In genomic region chr19:35015576-35016351, GRCh38 we compare ENCODE assay signal across 24 cellular contexts. TPM values are rescaled to one million over a fixed set of nuclear protein-coding genes. Genes with fewer than 3 reads are reported as not detected.
DNase-seq lines count a peak whose midpoint lies in the region; ATAC-seq, FAIRE-seq and TF ChIP-seq lines count a peak whose summit lies in the region.
"Had no signal": no experiment of that assay in that cellular context is flagged by ENCODE, and none has a peak within 500 bp of the region (broad histone marks: within the 10 kb centered on the region; RNA-seq: fewer than 3 reads in every experiment).

No MANE protein-coding gene starts in this region.

- POLR2A ChIA-PET in CD4-positive, alpha-beta memory T cell (lab: Charles Lee; ENCODE audit: partially characterized antibody), result interaction anchor here (0.6 to 13.7 kb wide), 7 partner anchors 11 to 224 kb away, joined by 6 to 282 read pairs (median 15); partner anchors contain the start of genes GRAMD1A, ZNF30 and ZNF792

- H4K91ac ChIP-seq in mesenchymal stem cell (ENCODE audit: low read length), result no peak overlapping the region

- H3K27ac ChIP-seq in CD4-positive, alpha-beta memory T cell (ENCODE audit: low read depth, low read length), result no peak overlapping the region
- no peak overlapping the region for H3K27ac ChIP-seq in astrocyte (ENCODE audit: low read depth, low read length)
- no peak overlapping the region for H3K27ac ChIP-seq in mesenchymal stem cell (ENCODE audit: low read length, poor library complexity, severe bottlenecking)
- H3K27ac ChIP-seq: ascending aorta, ovary had no signal

- H3K79me1 ChIP-seq in mesenchymal stem cell (replicated peaks; ENCODE audit: low read length, poor library complexity, severe bottlenecking), result peaks cover 27% of the 10 kb centered on the region

- H3K4me3 ChIP-seq in CD4-positive, alpha-beta memory T cell (ENCODE audit: low read length in 2 of 2), result no peak overlapping the region
- H3K4me3 ChIP-seq in astrocyte (ENCODE audit: insufficient read depth, low read depth, low read length), result no peak overlapping the region
- no peak overlapping the region for H3K4me3 ChIP-seq in mesenchymal stem cell (ENCODE audit: insufficient read depth in 1 of 2, low read depth in 1 of 2, low read length in 2 of 2)
- H3K4me3 ChIP-seq: ascending aorta, ovary had no signal

- H2AFZ ChIP-seq in astrocyte (ENCODE audit: low read depth, low read length) (no peak overlapping the region), mesenchymal stem cell (ENCODE audit: low read depth, low read length) (no peak overlapping the region)

- DNase-seq in AG08396 (ENCODE audit: low spot score) (peak; percentile 83), astrocyte (ENCODE audit: low read depth) (peak; percentile 54), mesenchymal stem cell (peak; percentile 48), NCI-H146 treated with DMSO at 0.1 percent for 48 hours (lab: John Stamatoyannopoulos, UW; ENCODE audit: unreplicated experiment) (no peak)
- peak in 1 of 5 donors; percentile 37 for DNase-seq in CD4-positive, alpha-beta memory T cell
- DNase-seq: activated CD8-positive, alpha-beta memory T cell treated with anti-CD3 and anti-CD28 coated beads for 24 hours; DMS79; NCI-H146; NK-92 treated with Interleukin-12 subunit alpha and Interleukin-12 subunit beta, amount 100 ng/mL, for 24 hours; ovary; small intestine; stimulated activated CD4-positive, alpha-beta T cell treated with anti-CD3 and anti-CD28 coated beads, Interleukin-4, amount 100 ng/mL, for 24 hours; stimulated activated CD8-positive, alpha-beta memory T cell treated with anti-CD3 and anti-CD28 coated beads, Interleukin-4, amount 100 ng/mL, for 48 hours had no signal

- no peak overlapping the region for H2BK120ac ChIP-seq in mesenchymal stem cell (ENCODE audit: low read depth, low read length)

- no peaks in the 10 kb centered on the region for H3K27me3 Mint-ChIP-seq in CD4-positive, alpha-beta memory T cell
- H3K27me3 Mint-ChIP-seq in astrocyte (ENCODE audit: low read depth, unreplicated experiment), result no peaks in the 10 kb centered on the region
- H3K27me3 Mint-ChIP-seq: B cell had no signal

- H3K4ac ChIP-seq in mesenchymal stem cell (ENCODE audit: low read depth in 1 of 2, low read length in 2 of 2), result no peak overlapping the region

- no peak overlapping the region for H3K4me2 ChIP-seq in astrocyte (ENCODE audit: low read length)
- no peak overlapping the region for H3K4me2 ChIP-seq in mesenchymal stem cell (ENCODE audit: low read length, poor library complexity, severe bottlenecking)

- 88% methylated on average over 19 of the region's 19 CpGs for WGBS in mesenchymal stem cell

- peaks cover 45% of the 10 kb centered on the region for H3K36me3 ChIP-seq in CD4-positive, alpha-beta memory T cell (ENCODE audit: insufficient read depth, low read length)
- peaks cover 14% of the 10 kb centered on the region for H3K36me3 ChIP-seq in astrocyte (ENCODE audit: insufficient read depth, low read length)
- H3K36me3 ChIP-seq in mesenchymal stem cell (ENCODE audit: control insufficient read depth in 1 of 2, insufficient read depth in 2 of 2, low read depth in 1 of 2, low read length in 2 of 2), result peaks cover 71 to 85% of the 10 kb centered on the region in 2 experiments

- peaks cover 46 to 68% of the 10 kb centered on the region in 2 donors for H3K36me3 Mint-ChIP-seq in CD4-positive, alpha-beta memory T cell
- H3K36me3 Mint-ChIP-seq in astrocyte (ENCODE audit: low read depth, unreplicated experiment), result peaks cover 36% of the 10 kb centered on the region

- FAIRE-seq in astrocyte (lab: Jason Lieb, UNC), result no peak
- FAIRE-seq: colon, frontal cortex, small intestine had no signal

- intact Hi-C loops in CD4-positive, alpha-beta memory T cell (cut with micrococcal nuclease), result loop anchor here (2.0 kb wide), 1 partner anchor 75 kb away; no protein-coding TSS in a partner anchor

- H3K9ac ChIP-seq in astrocyte (ENCODE audit: low read length) (no peak overlapping the region), mesenchymal stem cell (ENCODE audit: low read length) (peak overlapping the region; percentile 36)

- no peaks in the 10 kb centered on the region for H3K79me2 ChIP-seq in astrocyte (ENCODE audit: insufficient read depth, low read length)

- H3K9me3 Mint-ChIP-seq in CD4-positive, alpha-beta memory T cell, result peaks cover 0 to 4% (median 0%) of the 10 kb centered on the region in 8 donors
- H3K9me3 Mint-ChIP-seq in astrocyte (ENCODE audit: unreplicated experiment), result no peaks in the 10 kb centered on the region
- H3K9me3 Mint-ChIP-seq: activated T-helper 2 cell treated with anti-CD3 and anti-CD28 coated beads, Interferon-gamma antibody, Interleukin-2, Interleukin-4, amounts not matched to agents 10 μg/mL and 5 μg/mL and 100 μg/mL, durations not matched to agents 14 hours and 24 hours and 36 hours had no signal

- no peaks in the 10 kb centered on the region for H3K27me3 ChIP-seq in CD4-positive, alpha-beta memory T cell (ENCODE audit: insufficient read depth, low read length)
- H3K27me3 ChIP-seq in astrocyte (ENCODE audit: insufficient read depth, low read length) (no peaks in the 10 kb centered on the region), mesenchymal stem cell (ENCODE audit: control insufficient read depth in 1 of 2, insufficient read depth in 1 of 2, low read length in 2 of 2) (no peaks in the 10 kb centered on the region)
- H3K27me3 ChIP-seq: ascending aorta, ovary had no signal

- no peak overlapping the region for H2BK12ac ChIP-seq in mesenchymal stem cell (ENCODE audit: low read length in 2 of 2)

- CTCF ChIA-PET in CD4-positive, alpha-beta memory T cell (lab: Charles Lee; ENCODE audit: partially characterized antibody), result interaction anchor here (0.8 to 6.0 kb wide), 5 partner anchors 28 to 84 kb away, joined by 3 to 124 read pairs (median 4); no protein-coding TSS in a partner anchor

- H3K4me1 ChIP-seq in CD4-positive, alpha-beta memory T cell (ENCODE audit: insufficient read depth, low read length), result peaks cover 62% of the 10 kb centered on the region
- H3K4me1 ChIP-seq in astrocyte (ENCODE audit: insufficient read depth, low read length) (no peaks in the 10 kb centered on the region), mesenchymal stem cell (ENCODE audit: control insufficient read depth, insufficient read depth, low read depth, low read length) (peaks cover 4% of the 10 kb centered on the region)

- no peak overlapping the region for H2AK5ac ChIP-seq in mesenchymal stem cell (ENCODE audit: low read length, severe bottlenecking)

- no peaks in the 10 kb centered on the region for H3K9me3 ChIP-seq in CD4-positive, alpha-beta memory T cell (ENCODE audit: control insufficient read depth in 1 of 2, low read length in 2 of 2)
- H3K9me3 ChIP-seq in astrocyte (ENCODE audit: insufficient read depth, low read depth, low read length) (peaks cover 2% of the 10 kb centered on the region), mesenchymal stem cell (ENCODE audit: control insufficient read depth, low read length) (no peaks in the 10 kb centered on the region)
- H3K9me3 ChIP-seq: ascending aorta, ovary had no signal

- no peak overlapping the region for H2BK15ac ChIP-seq in mesenchymal stem cell (ENCODE audit: low read depth, poor library complexity, severe bottlenecking)

- H4K8ac ChIP-seq in mesenchymal stem cell (ENCODE audit: low read length), result no peak overlapping the region

- H3K14ac ChIP-seq in mesenchymal stem cell (ENCODE audit: low read length in 2 of 2), result no peak overlapping the region

- no peak overlapping the region for H3K18ac ChIP-seq in mesenchymal stem cell (ENCODE audit: low read depth in 1 of 2, low read length in 2 of 2)

- H3K4me3 Mint-ChIP-seq in CD4-positive, alpha-beta memory T cell, result no peak overlapping the region
- no peak overlapping the region for H3K4me3 Mint-ChIP-seq in astrocyte (ENCODE audit: unreplicated experiment)
- H3K4me3 Mint-ChIP-seq: B cell had no signal

- peak overlapping the region; percentile 47 to 85 (median 78) for H3K27ac Mint-ChIP-seq in CD4-positive, alpha-beta memory T cell
- no peak overlapping the region for H3K27ac Mint-ChIP-seq in astrocyte (ENCODE audit: unreplicated experiment)
- H3K27ac Mint-ChIP-seq: activated T-helper 2 cell treated with anti-CD3 and anti-CD28 coated beads, Interferon-gamma antibody, Interleukin-2, Interleukin-4, amounts not matched to agents 10 μg/mL and 5 μg/mL and 100 μg/mL, durations not matched to agents 14 hours and 24 hours and 36 hours; B cell had no signal

- peaks cover 27% of the 10 kb centered on the region for H4K20me1 ChIP-seq in astrocyte (ENCODE audit: insufficient read depth, low read length)

- no peak overlapping the region for H2BK5ac ChIP-seq in mesenchymal stem cell (ENCODE audit: low read depth, low read length, poor library complexity, severe bottlenecking)

- ATAC-seq in HG03039 (IDR thresholded peaks at IDR 0.05; ENCODE audit: unreplicated experiment) (no peak), esophagus mucosa (no peak), HG02610 (IDR thresholded peaks at IDR 0.05; ENCODE audit: unreplicated experiment) (no peak)
- ATAC-seq: left lobe of liver had no signal

- TF ChIP-seq CTCF in astrocyte (IDR thresholded peaks at IDR 0.05; ENCODE audit: insufficient read depth, low read depth, low read length), result no peak

- no peak overlapping the region for H3K23ac ChIP-seq in mesenchymal stem cell (ENCODE audit: low read length in 2 of 2)

- H3K4me1 Mint-ChIP-seq in CD4-positive, alpha-beta memory T cell, result peaks cover 44 to 60% (median 51%) of the 10 kb centered on the region in 4 donors
- H3K4me1 Mint-ChIP-seq in astrocyte (ENCODE audit: low read depth, unreplicated experiment), result no peaks in the 10 kb centered on the region

RNA-seq across cellular contexts. Expression of gene SCN1B, which starts 14.5 kb away (rescaled TPM):
- 1 to 10 TPM; 1.4 to 1.5 TPM for total RNA-seq in CD4-positive, alpha-beta memory T cell
- under 1 TPM in 1 of 2 donors, not detected in 1; 0.64 TPM for polyA plus RNA-seq in CD4-positive, alpha-beta memory T cell
- total RNA-seq in astrocyte (2.1 and 3.0 TPM in 2 replicates), esophagus mucosa (0.88 TPM)
- polyA plus RNA-seq in mesenchymal stem cell (2013, experiment 1 of 2), result 4.9 TPM
- polyA plus RNA-seq in mesenchymal stem cell (2013, experiment 2 of 2), result 5.4 TPM

RNA-seq across cellular contexts. Expression of gene GRAMD1A, which starts 15.6 kb away (rescaled TPM):
- total RNA-seq in CD4-positive, alpha-beta memory T cell, result 100 to 1,000 TPM; 205 to 221 TPM
- 10 to 100 TPM; 16.3 to 55.4 TPM for polyA plus RNA-seq in CD4-positive, alpha-beta memory T cell
- 64.6 and 67.4 TPM in 2 replicates for total RNA-seq in astrocyte
- polyA plus RNA-seq in mesenchymal stem cell (2013, experiment 1 of 2), result 54.4 TPM
- polyA plus RNA-seq in mesenchymal stem cell (2013, experiment 2 of 2), result 53.5 TPM
- total RNA-seq in esophagus mucosa, result 11.8 TPM

RNA-seq across cellular contexts. Expression of gene HPN, which starts 25.8 kb away (rescaled TPM):
- under 1 TPM in 1 of 2 experiments, not detected in 1; 0.15 TPM for total RNA-seq in CD4-positive, alpha-beta memory T cell
- polyA plus RNA-seq in CD4-positive, alpha-beta memory T cell, result under 1 TPM in 1 of 2 donors, not detected in 1; 0.57 TPM
- 0.31 and 0.73 TPM in 2 replicates for total RNA-seq in astrocyte
- 0.21 TPM for polyA plus RNA-seq in mesenchymal stem cell (2013, experiment 1 of 2)
- 0.15 TPM for polyA plus RNA-seq in mesenchymal stem cell (2013, experiment 2 of 2)
- total RNA-seq in esophagus mucosa, result not detected
- total RNA-seq: B cell, frontal cortex, M059J, temporal lobe had no signal

RNA-seq across cellular contexts. Expression of gene ZNF792, which starts 51.7 kb away (rescaled TPM):
- total RNA-seq in CD4-positive, alpha-beta memory T cell, result 10 to 100 TPM; 33.9 to 34.7 TPM
- 10 to 100 TPM; 10.1 to 23.9 TPM for polyA plus RNA-seq in CD4-positive, alpha-beta memory T cell
- total RNA-seq in astrocyte (5.7 and 5.9 TPM in 2 replicates), esophagus mucosa (1.8 TPM)
- 3.2 TPM for polyA plus RNA-seq in mesenchymal stem cell (2013, experiment 1 of 2)
- polyA plus RNA-seq in mesenchymal stem cell (2013, experiment 2 of 2), result 3.4 TPM
